Comparison of ENCODE assay signal across 2 cellular contexts in the genomic region with DNA sequence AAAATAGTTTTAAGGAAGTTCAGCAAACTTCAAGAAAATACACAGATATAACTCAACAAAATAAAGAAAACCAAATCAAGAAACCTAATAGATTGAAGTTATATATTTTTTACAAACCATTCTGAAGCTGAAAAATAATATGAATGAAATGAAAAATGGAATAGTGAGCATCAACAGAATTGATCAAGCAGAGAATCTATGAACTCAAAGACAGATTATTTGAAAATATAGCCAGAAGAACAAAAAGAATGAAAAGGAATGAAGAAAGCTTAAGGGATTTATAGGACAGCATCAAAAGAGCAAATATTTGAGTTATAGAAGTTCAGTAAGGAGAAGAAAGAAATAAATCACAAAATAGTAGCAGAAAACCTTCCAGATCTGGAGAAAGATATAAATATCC.
TF ChIP-seq lines count a peak whose summit lies in the region.

No MANE protein-coding gene starts in this region.

TF ChIP-seq in HepG2, 621 proteins besides CTCF, POLR2A, EP300 and RAD21:
- TF ChIP-seq PCBP2 (optimal IDR thresholded peaks at IDR 0.05; ENCODE audit: low read depth, low read length, poor library complexity, severe bottlenecking) (no peak), SIX1 (CRISPR knock-in tag; IDR thresholded peaks at IDR 0.05; ENCODE audit: borderline replicate concordance) (no peak), HMGXB3 (CRISPR knock-in tag; IDR thresholded peaks at IDR 0.05; ENCODE audit: borderline replicate concordance) (no peak), DMAP1 (CRISPR knock-in tag; IDR thresholded peaks at IDR 0.05) (no peak), ZNF160 (CRISPR knock-in tag; IDR thresholded peaks at IDR 0.05) (peak; percentile 75; the same call in 1 of the 2 replicates), POLR2AphosphoS2 (IDR thresholded peaks at IDR 0.05; ENCODE audit: low read depth, low read length) (no peak)

TF ChIP-seq in K562, 482 proteins besides CTCF, POLR2A, EP300 and RAD21:
- TF ChIP-seq FOXJ2 (tag; IDR thresholded peaks at IDR 0.05) (no peak), STAT6 (CRISPR knock-in tag; IDR thresholded peaks at IDR 0.05) (no peak), SIRT6 (IDR thresholded peaks at IDR 0.05; ENCODE audit: low read depth, low read length) (no peak), PHF20 (IDR thresholded peaks at IDR 0.05; ENCODE audit: partially characterized antibody) (no peak), BCOR (IDR thresholded peaks at IDR 0.05) (no peak), ZNF280A (IDR thresholded peaks at IDR 0.05; ENCODE audit: low read depth, partially characterized antibody) (peak; percentile 73), TRIM24 (IDR thresholded peaks at IDR 0.05) (0 out of 4 replicates have a peak, but pooled peaks of 1 of the 2 experiments have one; percentile 23), STAG1 (CRISPR knock-in tag; IDR thresholded peaks at IDR 0.05; ENCODE audit: borderline replicate concordance) (no peak), CBX3 (IDR thresholded peaks at IDR 0.05; ENCODE audit: borderline replicate concordance in 1 of 2, low read length in 2 of 2) (peak in 1 of 2 experiments; percentile 12; a peak in 1 of 3 replicates), ZNF592 (IDR thresholded peaks at IDR 0.05) (no peak), HDAC1 (IDR thresholded peaks at IDR 0.05) (no peak), ZNF655 (CRISPR knock-in tag; IDR thresholded peaks at IDR 0.05) (no peak), KLF13 (tag; IDR thresholded peaks at IDR 0.05; ENCODE audit: borderline replicate concordance, low read depth) (no peak), ZNF280B (CRISPR knock-in tag; IDR thresholded peaks at IDR 0.05) (no peak), RUNX1 (IDR thresholded peaks at IDR 0.05; ENCODE audit: low read depth) (no peak)
